Comparison of ENCODE assay signal across 8 cellular contexts in the genomic region with DNA sequence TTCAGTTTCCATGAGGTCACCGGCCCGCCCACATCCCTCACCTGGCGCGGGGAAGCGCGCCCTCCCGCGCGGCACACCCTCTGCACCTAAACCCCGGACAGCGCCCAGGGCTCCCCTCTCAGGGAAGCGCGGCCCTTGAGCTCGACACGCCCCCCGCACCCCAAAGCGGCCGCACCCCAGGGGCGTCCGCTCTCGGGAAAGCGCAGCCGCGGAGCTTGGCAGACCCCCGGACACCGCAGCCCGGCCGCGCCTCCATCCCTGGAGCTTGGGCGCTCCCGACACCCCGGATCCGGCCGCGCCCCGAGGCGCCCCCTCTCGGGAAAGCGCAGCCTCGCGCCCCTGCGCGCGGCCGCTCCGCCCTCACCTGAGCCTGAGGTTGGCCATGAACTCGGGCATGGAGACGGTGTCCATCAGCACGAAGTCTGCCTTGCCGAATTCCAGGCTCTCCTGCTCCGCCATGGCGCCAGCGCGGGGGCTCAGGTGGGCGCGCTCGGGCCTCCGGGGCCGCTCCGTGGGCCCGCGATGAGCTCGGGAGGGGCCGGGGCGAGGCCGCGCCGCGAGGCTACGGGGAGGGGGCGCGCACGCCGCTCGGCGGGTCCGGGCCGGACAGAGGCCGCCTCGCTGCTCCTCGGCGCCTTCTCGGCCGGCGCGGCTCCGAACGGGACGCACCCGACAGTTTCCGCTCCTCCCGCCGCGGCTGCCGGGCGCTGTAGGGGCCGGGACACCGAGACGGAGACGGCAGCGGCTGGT. TPM values are rescaled to one million over a fixed set of nuclear protein-coding genes. Genes with fewer than 3 reads are reported as not detected.
A peak's percentile ranks its signal among the peaks of the same experiment; 100 is the strongest.
DNase-seq lines count a peak whose midpoint lies in the region; ATAC-seq and TF ChIP-seq lines count a peak whose summit lies in the region.

A gene (minus strand): TSS at position 711 of the 750 bp plus-strand sequence. CDS start 252 bp downstream, at position 459.

- no peaks in the 10 kb centered on the region for H3K9me3 Mint-ChIP-seq in natural killer cell treated with Interleukin-12 subunit alpha and Interleukin-12 subunit beta and Interleukin-15 and Interleukin-18, amount 100 ng/mL, for 72 hours

- WGBS in esophagus muscularis mucosa, result under 1% methylated on average over 22 of the region's 101 CpGs

- no peak for TF ChIP-seq EP300 in esophagus muscularis mucosa (IDR thresholded peaks at IDR 0.05)

- no peaks in the 10 kb centered on the region for H3K36me3 Mint-ChIP-seq in natural killer cell treated with Interleukin-12 subunit alpha and Interleukin-12 subunit beta and Interleukin-15 and Interleukin-18, amount 100 ng/mL, for 72 hours

- intact Hi-C loops in esophagus muscularis mucosa (cut with DNase I), result loop anchor here (1.0 to 5.0 kb wide), 2 partner anchors 94 to 394 kb away; no protein-coding TSS in a partner anchor

- H3K4me3 ChIP-seq in esophagus muscularis mucosa, result peak within 1 kb of the TSS; percentile 73 to 97 (median 90)

- H3K9me3 ChIP-seq in esophagus muscularis mucosa, result no peaks in the 10 kb centered on the region

- TF ChIP-seq CTCF in esophagus muscularis mucosa (IDR thresholded peaks at IDR 0.05), result peak in 2 of 3 experiments; percentile 26 to 35

- H3K4me1 Mint-ChIP-seq in natural killer cell treated with Interleukin-12 subunit alpha and Interleukin-12 subunit beta and Interleukin-15 and Interleukin-18, amount 100 ng/mL, for 72 hours (ENCODE audit: low read depth in 2 of 2), result peaks cover 18 to 25% of the 10 kb centered on the region in 2 donors

- ATAC-seq in GM18511 (IDR thresholded peaks at IDR 0.05; ENCODE audit: unreplicated experiment), result peak; percentile 64
- ATAC-seq in HG02884 (IDR thresholded peaks at IDR 0.05; ENCODE audit: unreplicated experiment), result peak; percentile 52
- peak; percentile 51 to 54 for ATAC-seq in natural killer cell treated with Interleukin-12 subunit alpha and Interleukin-12 subunit beta and Interleukin-15 and Interleukin-18, amount 100 ng/mL, for 72 hours

- H3K27ac ChIP-seq in esophagus muscularis mucosa (replicated peaks in 1 of 4), result peak within 1 kb of the TSS; percentile 85 to 92 (median 86)

- H3K4me1 ChIP-seq in esophagus muscularis mucosa, result peaks cover 11 to 29% (median 25%) of the 10 kb centered on the region in 4 donors

- no peak for TF ChIP-seq POLR2A in esophagus muscularis mucosa (IDR thresholded peaks at IDR 0.05; ENCODE audit: low read depth)

- no peaks in the 10 kb centered on the region for H3K36me3 ChIP-seq in esophagus muscularis mucosa

- peaks cover 14 to 16% of the 10 kb centered on the region in 2 donors for H3K27me3 Mint-ChIP-seq in natural killer cell treated with Interleukin-12 subunit alpha and Interleukin-12 subunit beta and Interleukin-15 and Interleukin-18, amount 100 ng/mL, for 72 hours

- H3K27me3 ChIP-seq in esophagus muscularis mucosa, result no peaks in the 10 kb centered on the region

- DNase-seq in NCI-H345 (lab: John Stamatoyannopoulos, UW), result peak; percentile 72
- peak; percentile 50 for DNase-seq in activated T-cell treated with anti-CD3 and anti-CD28 coated beads for 24 hours (ENCODE audit: low read depth)
- DNase-seq in esophagus muscularis mucosa (ENCODE audit: extremely low spot score), result no peak
- peak; percentile 67 for DNase-seq in natural killer cell treated with Interleukin-12 subunit alpha and Interleukin-12 subunit beta and Interleukin-15 and Interleukin-18, amount 100 ng/mL, for 72 hours (ENCODE audit: low spot score)
- DNase-seq in stimulated activated naive CD4-positive, alpha-beta T cell (lab: John Stamatoyannopoulos, UW), result peak; percentile 27 to 80 (median 74)
- no peak for DNase-seq in NOMO-1 treated with DMSO at 0.1 percent for 48 hours (lab: John Stamatoyannopoulos, UW; ENCODE audit: unreplicated experiment)

- H3K27ac Mint-ChIP-seq in natural killer cell treated with Interleukin-12 subunit alpha and Interleukin-12 subunit beta and Interleukin-15 and Interleukin-18, amount 100 ng/mL, for 72 hours, result peak within 1 kb of the TSS; percentile 82 to 84

- peak within 1 kb of the TSS; percentile 97 for H3K4me3 Mint-ChIP-seq in natural killer cell treated with Interleukin-12 subunit alpha and Interleukin-12 subunit beta and Interleukin-15 and Interleukin-18, amount 100 ng/mL, for 72 hours

RNA-seq across cellular contexts. Expression of the gene that starts here (rescaled TPM):
- total RNA-seq in esophagus muscularis mucosa, result 10 to 100 TPM; 27.3 to 30.3 (median 29.0) TPM
- total RNA-seq in natural killer cell treated with Interleukin-12 subunit alpha and Interleukin-12 subunit beta and Interleukin-15 and Interleukin-18, amount 100 ng/mL, for 72 hours, result 10 to 100 TPM; 25.7 to 25.8 TPM

Comparison
In these comparisons a context has a peak if more than half of its experiments do, and no peak if none do; other contexts are left out.
1. DNase-seq: peak in NCI-H345 (single experiment), activated T-cell treated with anti-CD3 and anti-CD28 coated beads for 24 hours (single experiment), natural killer cell treated with Interleukin-12 subunit alpha and Interleukin-12 subunit beta and Interleukin-15 and Interleukin-18, amount 100 ng/mL, for 72 hours (single experiment) and stimulated activated naive CD4-positive, alpha-beta T cell (6 of 6); none in esophagus muscularis mucosa (single experiment) and NOMO-1 treated with DMSO at 0.1 percent for 48 hours (single experiment).
2. Peak in every context shown above with its lines, with median percentiles within 50 percentile points of each other: ATAC-seq.